In the genomic region with DNA sequence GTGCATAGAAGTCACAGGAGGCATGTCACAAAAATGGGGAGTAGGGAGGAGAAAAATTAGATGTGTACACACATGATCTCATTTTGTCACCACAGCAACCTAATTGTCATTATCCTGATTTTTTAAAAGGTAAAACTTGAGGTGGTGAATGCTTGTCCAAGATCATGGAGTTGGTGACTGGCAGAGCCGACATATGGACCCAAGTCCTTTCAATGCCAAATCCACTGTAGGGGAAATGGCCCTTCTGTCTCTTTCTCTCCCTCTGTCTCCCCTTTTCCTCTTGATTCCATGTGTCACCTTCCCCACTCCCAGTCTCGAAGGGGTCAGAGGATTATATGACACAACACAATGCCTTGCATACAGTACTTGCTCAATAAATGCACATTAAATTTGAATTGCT, we compare ENCODE assay signal across 15 cellular contexts.
A peak's percentile ranks its signal among the peaks of the same experiment; 100 is the strongest.
DNase-seq lines count a peak whose midpoint lies in the region; ATAC-seq and TF ChIP-seq lines count a peak whose summit lies in the region.
"Had no signal": no experiment of that assay in that cellular context is flagged by ENCODE, and none has a peak within 500 bp of the region (broad histone marks: within the 10 kb centered on the region; RNA-seq: fewer than 3 reads in every experiment).

No MANE protein-coding gene starts in this region.

- H3K27ac ChIP-seq in dorsolateral prefrontal cortex, result peak overlapping the region in 37 of 59 donors; percentile 14 to 72 (median 48)

- H3K4me3 ChIP-seq in dorsolateral prefrontal cortex, result no peak overlapping the region

- H3K36me3 Mint-ChIP-seq in Calu3 (ENCODE audit: insufficient read depth, unreplicated experiment), result peaks cover 6% of the 10 kb centered on the region
- no peaks in the 10 kb centered on the region for H3K36me3 Mint-ChIP-seq in osteocyte (ENCODE audit: unreplicated experiment)
- H3K36me3 Mint-ChIP-seq in glutamatergic neuron (ENCODE audit: unreplicated experiment), result no peaks in the 10 kb centered on the region
- H3K36me3 Mint-ChIP-seq: memory B cell had no signal

- no peak for ATAC-seq in GM18517 (IDR thresholded peaks at IDR 0.05; ENCODE audit: unreplicated experiment)

- H3K27me3 Mint-ChIP-seq in Calu3 (ENCODE audit: unreplicated experiment), result no peaks in the 10 kb centered on the region
- no peaks in the 10 kb centered on the region for H3K27me3 Mint-ChIP-seq in osteocyte (ENCODE audit: unreplicated experiment)
- H3K27me3 Mint-ChIP-seq in glutamatergic neuron (ENCODE audit: unreplicated experiment), result no peaks in the 10 kb centered on the region
- H3K27me3 Mint-ChIP-seq: B cell, memory B cell had no signal

- H3K27ac Mint-ChIP-seq in Calu3 (ENCODE audit: unreplicated experiment) (peak overlapping the region; percentile 57), osteocyte (ENCODE audit: unreplicated experiment) (peak overlapping the region; percentile 89), glutamatergic neuron (ENCODE audit: unreplicated experiment) (no peak overlapping the region)
- H3K27ac Mint-ChIP-seq: B cell, memory B cell had no signal

- CTCF ChIA-PET in Calu3 (lab: Charles Lee), result interaction anchor here (1.1 to 1.3 kb wide), 3 partner anchors 9 to 850 kb away, joined by 3 to 4 read pairs (median 3); no protein-coding TSS in a partner anchor

- H3K4me1 Mint-ChIP-seq in Calu3 (ENCODE audit: low read depth, unreplicated experiment) (peaks cover 50% of the 10 kb centered on the region), osteocyte (ENCODE audit: unreplicated experiment) (peaks cover 32% of the 10 kb centered on the region), glutamatergic neuron (ENCODE audit: low read depth, unreplicated experiment) (no peaks in the 10 kb centered on the region)

- H3K27me3 ChIP-seq in dorsolateral prefrontal cortex, result no peaks in the 10 kb centered on the region

- no peak for TF ChIP-seq CTCF in Calu3 (IDR thresholded peaks at IDR 0.05; ENCODE audit: unreplicated experiment)
- no peak for TF ChIP-seq CTCF in dorsolateral prefrontal cortex (IDR thresholded peaks at IDR 0.05 in 54 of 56, conservative IDR thresholded peaks at IDR 0.05 in 2 of 56; ENCODE audit: low read depth in 1 of 56, partially characterized antibody in 56 of 56)
- no peak for TF ChIP-seq CTCF in osteocyte (IDR thresholded peaks at IDR 0.05)
- TF ChIP-seq CTCF in glutamatergic neuron (IDR thresholded peaks at IDR 0.05; ENCODE audit: partially characterized antibody, unreplicated experiment), result no peak
- no peak for TF ChIP-seq CTCF in GM10266 (IDR thresholded peaks at IDR 0.05; ENCODE audit: control insufficient read depth, insufficient read depth, low read depth, missing control alignments)

- DNase-seq in Calu3 (no peak), NCI-H446 treated with DMSO at 0.1 percent for 48 hours (lab: John Stamatoyannopoulos, UW) (peak; percentile 71), dorsolateral prefrontal cortex (peak in 1 of 10 donors; percentile 11), osteocyte (ENCODE audit: extremely low spot score, unreplicated experiment) (no peak), glutamatergic neuron (no peak), GM10266 (ENCODE audit: extremely low spot score) (no peak), SIG-M5 treated with dmso at 0.1 percent for 504 hours (lab: John Stamatoyannopoulos, UW; ENCODE audit: unreplicated experiment) (no peak)
- DNase-seq: activated naive CD4-positive, alpha-beta T cell; DND-41; Karpas-422; NCI-H1930; NCI-H82 had no signal

- H3K4me3 Mint-ChIP-seq in Calu3 (ENCODE audit: low read depth, unreplicated experiment) (peak overlapping the region; percentile 38), osteocyte (ENCODE audit: unreplicated experiment) (no peak overlapping the region), glutamatergic neuron (ENCODE audit: unreplicated experiment) (no peak overlapping the region)
- H3K4me3 Mint-ChIP-seq: B cell, memory B cell had no signal

- no TSS peak for BruUV-seq in Calu3 (replicated peaks; lab: Mats Ljungman, UMichigan)

- H3K9me3 Mint-ChIP-seq in Calu3 (ENCODE audit: low read depth, unreplicated experiment) (no peaks in the 10 kb centered on the region), osteocyte (ENCODE audit: unreplicated experiment) (no peaks in the 10 kb centered on the region), glutamatergic neuron (ENCODE audit: unreplicated experiment) (no peaks in the 10 kb centered on the region)
- H3K9me3 Mint-ChIP-seq: memory B cell had no signal

- intact Hi-C loops in Calu3 (cut with micrococcal nuclease; ENCODE audit: unreplicated experiment) (no loop called here), dorsolateral prefrontal cortex (cut with DNase I) (loop anchor here in 1 of 2 donors (5.0 kb wide), 1 partner anchor 62 kb away; no protein-coding TSS in a partner anchor)
